Comparison of ENCODE assay signal across 19 cellular contexts in genomic region chr15:42053010-42053409, GRCh38. TPM values are rescaled to one million over a fixed set of nuclear protein-coding genes. Genes with fewer than 3 reads are reported as not detected.
DNase-seq lines count a peak whose midpoint lies in the region; ATAC-seq and TF ChIP-seq lines count a peak whose summit lies in the region.
"Had no signal": no experiment of that assay in that cellular context is flagged by ENCODE, and none has a peak within 500 bp of the region (broad histone marks: within the 10 kb centered on the region; RNA-seq: fewer than 3 reads in every experiment).

No MANE protein-coding gene starts in this region.

- peaks cover 22% of the 10 kb centered on the region for H3K4me1 Mint-ChIP-seq in WTC11

- H3K9me3 Mint-ChIP-seq in WTC11: no peaks in the 10 kb centered on the region
- H3K9me3 Mint-ChIP-seq: CD4-positive, alpha-beta T cell had no signal

- CTCF ChIA-PET in WTC11 (lab: Charles Lee): interaction anchor here (0.9 to 3.4 kb wide), 3 partner anchors 28 to 84 kb away, joined by 3 to 19 read pairs (median 13); no protein-coding TSS in a partner anchor

- no peak overlapping the region for H3K4me3 ChIP-seq in colonic mucosa
- no peak overlapping the region for H3K4me3 ChIP-seq in lower lobe of right lung
- H3K4me3 ChIP-seq in skeletal muscle tissue (ENCODE audit: low read length in 3 of 3): no peak overlapping the region
- H3K4me3 ChIP-seq: BLaER1, MG63, Peyer's patch had no signal

- no peak for DNase-seq in WTC11 (ENCODE audit: low spot score)
- DNase-seq in colonic mucosa: peak; percentile 15
- DNase-seq in lower lobe of right lung: no peak
- no peak for DNase-seq in activated T-cell treated with anti-CD3 and anti-CD28 coated beads, Interleukin-2, amount 50 U/mL, for 1 hour
- DNase-seq in mucosa of gallbladder (ENCODE audit: low spot score): no peak
- no peak for DNase-seq in NCI-H82 treated with DMSO at 0.1 percent for 48 hours (lab: John Stamatoyannopoulos, UW; ENCODE audit: unreplicated experiment)
- DNase-seq: CD4-positive, alpha-beta T cell; COR-L47; DMS79; Karpas-422; MG63; NCI-H1048; NCI-H1417 treated with DMSO at 0.1 percent for 48 hours; NCI-H1930; Peyer's patch had no signal

- POLR2A ChIA-PET in WTC11 (lab: Charles Lee): no interaction called here

- H3K9me3 ChIP-seq in colonic mucosa: no peaks in the 10 kb centered on the region
- no peaks in the 10 kb centered on the region for H3K9me3 ChIP-seq in lower lobe of right lung
- no peaks in the 10 kb centered on the region for H3K9me3 ChIP-seq in skeletal muscle tissue (ENCODE audit: control insufficient read depth in 3 of 3, low read length in 3 of 3)
- H3K9me3 ChIP-seq: BLaER1, MG63, Peyer's patch had no signal

- ATAC-seq in WTC11 (no peak), lower lobe of right lung (no peak)

- H3K27ac Mint-ChIP-seq in WTC11: no peak overlapping the region
- H3K27ac Mint-ChIP-seq: CD4-positive, alpha-beta T cell had no signal

- TF ChIP-seq CTCF in WTC11 (IDR thresholded peaks at IDR 0.05) (no peak), colonic mucosa (IDR thresholded peaks at IDR 0.05) (no peak), lower lobe of right lung (IDR thresholded peaks at IDR 0.05) (no peak)

- H3K27ac ChIP-seq in colonic mucosa (no peak overlapping the region), lower lobe of right lung (peak overlapping the region; percentile 54), skeletal muscle tissue (ENCODE audit: low read depth, low read length) (peak overlapping the region; percentile 32)
- H3K27ac ChIP-seq: BLaER1, Peyer's patch had no signal

- H3K4me1 ChIP-seq in colonic mucosa (no peaks in the 10 kb centered on the region), lower lobe of right lung (peaks cover 14% of the 10 kb centered on the region), skeletal muscle tissue (ENCODE audit: control insufficient read depth in 3 of 3, insufficient read depth in 3 of 3, low read length in 3 of 3) (peaks cover 58 to 71% (median 59%) of the 10 kb centered on the region in 3 donors)

- H3K4me3 Mint-ChIP-seq in WTC11: no peak overlapping the region
- H3K4me3 Mint-ChIP-seq: CD4-positive, alpha-beta T cell had no signal

- H3K36me3 ChIP-seq in colonic mucosa (no peaks in the 10 kb centered on the region), lower lobe of right lung (no peaks in the 10 kb centered on the region), skeletal muscle tissue (ENCODE audit: control insufficient read depth in 3 of 3, insufficient read depth in 3 of 3, low read length in 3 of 3) (no peaks in the 10 kb centered on the region)
- H3K36me3 ChIP-seq: BLaER1, MG63, Peyer's patch had no signal

- H3K36me3 Mint-ChIP-seq in WTC11: no peaks in the 10 kb centered on the region

- H3K27me3 ChIP-seq in colonic mucosa (no peaks in the 10 kb centered on the region), lower lobe of right lung (ENCODE audit: low read depth) (no peaks in the 10 kb centered on the region), skeletal muscle tissue (ENCODE audit: control insufficient read depth in 3 of 3, insufficient read depth in 3 of 3, low read length in 3 of 3) (no peaks in the 10 kb centered on the region)
- H3K27me3 ChIP-seq: BLaER1, MG63, Peyer's patch had no signal

- H3K9ac ChIP-seq in colonic mucosa (ENCODE audit: low read depth in 2 of 2, low read length in 2 of 2): no peak overlapping the region
- peak overlapping the region in 1 of 3 donors; percentile 62 for H3K9ac ChIP-seq in skeletal muscle tissue (ENCODE audit: low read depth in 1 of 3, low read length in 3 of 3)
- H3K9ac ChIP-seq: BLaER1 had no signal

- H3K27me3 Mint-ChIP-seq in WTC11 (ENCODE audit: low read depth): no peaks in the 10 kb centered on the region

- intact Hi-C loops in colonic mucosa (cut with DNase I) (no loop called here), lower lobe of right lung (cut with DNase I) (no loop called here)

TF ChIP-seq in WTC11, 78 proteins besides CTCF, POLR2A, EP300 and RAD21:
- TF ChIP-seq PRDM15 (CRISPR knock-in tag; IDR thresholded peaks at IDR 0.05): peak; percentile 46; the same call in 1 of the 2 replicates
- TF ChIP-seq ATF3 (CRISPR knock-in tag; conservative IDR thresholded peaks at IDR 0.05): no peak

RNA-seq across cellular contexts. Expression of gene PLA2G4E, which starts 32.2 kb away (rescaled TPM):
- total RNA-seq in WTC11 (2021): 0.02 TPM in 1 of 3 replicates, not detected in the others
- under 1 TPM in 1 of 2 donors, not detected in 1; 0.67 TPM for total RNA-seq in colonic mucosa
- 1.1 TPM for total RNA-seq in lower lobe of right lung
- total RNA-seq in skeletal muscle tissue: 0.52 TPM
- 0.09 TPM for total RNA-seq in mucosa of gallbladder
- total RNA-seq: CD4-positive, alpha-beta T cell; NCI-H460; OCI-LY7 had no signal

RNA-seq across cellular contexts. Expression of gene PLA2G4D, which starts 41.4 kb away (rescaled TPM):
- total RNA-seq in WTC11 (2021) (0.07 to 0.24 TPM (median 0.09 TPM) in 3 replicates), colonic mucosa (under 1 TPM; 0.24 to 0.27 TPM), lower lobe of right lung (not detected), skeletal muscle tissue (not detected), mucosa of gallbladder (not detected)
- total RNA-seq: CD4-positive, alpha-beta T cell; NCI-H460; OCI-LY7; Peyer's patch had no signal
